Comparison of ENCODE assay signal across 1 cellular context in the genomic region with DNA sequence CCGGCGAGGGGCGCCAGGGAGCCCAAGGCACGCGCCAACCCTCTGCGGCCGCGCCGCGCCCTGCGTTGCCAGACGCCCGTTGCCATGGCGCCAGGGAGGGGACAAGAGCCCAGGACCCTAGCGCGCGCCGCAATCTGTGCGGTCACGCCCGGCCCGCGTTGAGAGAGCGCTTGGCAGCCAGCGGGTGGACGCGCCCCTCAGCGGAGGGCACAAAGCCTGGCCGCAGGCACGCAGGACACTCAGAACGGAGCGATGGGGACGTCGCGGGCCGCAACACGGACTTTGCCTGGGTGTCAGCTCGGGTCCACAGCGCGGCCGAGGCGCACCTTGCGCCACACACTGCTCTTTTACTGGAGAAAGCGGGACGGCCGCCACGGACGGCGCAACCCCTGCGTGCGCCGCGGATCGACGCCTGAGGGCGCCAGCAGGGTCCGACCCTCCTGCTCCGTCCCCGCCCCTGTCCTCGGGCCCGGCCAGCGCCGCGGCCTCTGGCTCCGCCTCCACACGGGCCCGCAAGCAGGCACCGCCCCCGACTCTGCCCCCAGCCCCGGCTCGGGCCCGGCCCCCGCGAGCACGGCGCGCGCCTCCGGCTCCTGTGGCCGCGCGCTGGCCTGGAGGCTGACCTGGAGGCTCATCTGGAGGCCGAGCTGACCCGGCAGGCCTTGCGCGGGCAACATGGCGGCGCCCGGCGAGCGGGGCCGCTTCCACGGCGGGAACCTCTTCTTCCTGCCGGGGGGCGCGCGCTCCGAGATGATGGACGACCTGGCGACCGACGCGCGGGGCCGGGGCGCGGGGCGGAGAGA.
TF ChIP-seq lines count a peak whose summit lies in the region.

TSS of gene GFER (plus strand) at position 650 of the 803 bp plus-strand sequence. CDS start at position 676, 26 bp downstream.

TF ChIP-seq in SK-N-SH, 30 proteins besides CTCF, POLR2A, EP300 and RAD21 (continued from another document):
- TF ChIP-seq IRF3 (IDR thresholded peaks at IDR 0.05; ENCODE audit: low read depth, low read length) (no peak), TAF1 (IDR thresholded peaks at IDR 0.05; ENCODE audit: borderline replicate concordance, low read depth, low read length) (peak; percentile 81), RCOR1 (IDR thresholded peaks at IDR 0.05; ENCODE audit: low read length) (no peak; the same call in 1 of the 2 replicates), FOXJ3 (CRISPR knock-in tag; IDR thresholded peaks at IDR 0.05) (no peak), NRF1 (IDR thresholded peaks at IDR 0.05; ENCODE audit: low read depth, low read length) (0 out of 2 replicates have a peak, but pooled peaks have one; percentile 14), ELF1 (IDR thresholded peaks at IDR 0.05) (no peak), POLR2AphosphoS5 (IDR thresholded peaks at IDR 0.05; ENCODE audit: low read depth, low read length) (peak; percentile 8; the same call in 1 of the 2 replicates), CHD2 (IDR thresholded peaks at IDR 0.05; ENCODE audit: low read length, partially characterized antibody) (peak; percentile 33), JUND (IDR thresholded peaks at IDR 0.05) (no peak), GATA2 (CRISPR knock-in tag; IDR thresholded peaks at IDR 0.05) (no peak), PBX3 (IDR thresholded peaks at IDR 0.05) (no peak), RXRA (IDR thresholded peaks at IDR 0.05; ENCODE audit: borderline replicate concordance, low read depth) (no peak; the same call in 1 of the 2 replicates), TEAD4 (IDR thresholded peaks at IDR 0.05; ENCODE audit: borderline replicate concordance, insufficient read depth) (no peak; the same call in 1 of the 2 replicates), FOSL2 (IDR thresholded peaks at IDR 0.05; ENCODE audit: borderline replicate concordance, low read depth) (no peak), TCF12 (IDR thresholded peaks at IDR 0.05) (no peak)
- TF ChIP-seq, protein P1, sequence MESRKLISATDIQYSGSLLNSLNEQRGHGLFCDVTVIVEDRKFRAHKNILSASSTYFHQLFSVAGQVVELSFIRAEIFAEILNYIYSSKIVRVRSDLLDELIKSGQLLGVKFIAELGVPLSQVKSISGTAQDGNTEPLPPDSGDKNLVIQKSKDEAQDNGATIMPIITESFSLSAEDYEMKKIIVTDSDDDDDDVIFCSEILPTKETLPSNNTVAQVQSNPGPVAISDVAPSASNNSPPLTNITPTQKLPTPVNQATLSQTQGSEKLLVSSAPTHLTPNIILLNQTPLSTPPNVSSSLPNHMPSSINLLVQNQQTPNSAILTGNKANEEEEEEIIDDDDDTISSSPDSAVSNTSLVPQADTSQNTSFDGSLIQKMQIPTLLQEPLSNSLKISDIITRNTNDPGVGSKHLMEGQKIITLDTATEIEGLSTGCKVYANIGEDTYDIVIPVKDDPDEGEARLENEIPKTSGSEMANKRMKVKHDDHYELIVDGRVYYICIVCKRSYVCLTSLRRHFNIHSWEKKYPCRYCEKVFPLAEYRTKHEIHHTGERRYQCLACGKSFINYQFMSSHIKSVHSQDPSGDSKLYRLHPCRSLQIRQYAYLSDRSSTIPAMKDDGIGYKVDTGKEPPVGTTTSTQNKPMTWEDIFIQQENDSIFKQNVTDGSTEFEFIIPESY (IDR thresholded peaks at IDR 0.05; ENCODE audit: borderline replicate concordance, low read depth) = no peak
- TF ChIP-seq, protein P2, sequence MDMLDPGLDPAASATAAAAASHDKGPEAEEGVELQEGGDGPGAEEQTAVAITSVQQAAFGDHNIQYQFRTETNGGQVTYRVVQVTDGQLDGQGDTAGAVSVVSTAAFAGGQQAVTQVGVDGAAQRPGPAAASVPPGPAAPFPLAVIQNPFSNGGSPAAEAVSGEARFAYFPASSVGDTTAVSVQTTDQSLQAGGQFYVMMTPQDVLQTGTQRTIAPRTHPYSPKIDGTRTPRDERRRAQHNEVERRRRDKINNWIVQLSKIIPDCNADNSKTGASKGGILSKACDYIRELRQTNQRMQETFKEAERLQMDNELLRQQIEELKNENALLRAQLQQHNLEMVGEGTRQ (IDR thresholded peaks at IDR 0.05; ENCODE audit: borderline replicate concordance, low read depth, low read length) = no peak
- TF ChIP-seq, protein P3, sequence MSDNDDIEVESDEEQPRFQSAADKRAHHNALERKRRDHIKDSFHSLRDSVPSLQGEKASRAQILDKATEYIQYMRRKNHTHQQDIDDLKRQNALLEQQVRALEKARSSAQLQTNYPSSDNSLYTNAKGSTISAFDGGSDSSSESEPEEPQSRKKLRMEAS (IDR thresholded peaks at IDR 0.05; ENCODE audit: low read depth) = peak; percentile 14; the same call in 1 of the 2 replicates
